In genomic region chr2:95402004-95402369, GRCh38 we compare ENCODE assay signal across 8 cellular contexts. TPM values are rescaled to one million over a fixed set of nuclear protein-coding genes. Genes with fewer than 3 reads are reported as not detected.
DNase-seq lines count a peak whose midpoint lies in the region; ATAC-seq and TF ChIP-seq lines count a peak whose summit lies in the region.
"Not testable (repeated sequence)": the region's sequence is repeated elsewhere in the genome, so short reads cannot be mapped to it uniquely, and the experiment has no call there.

No MANE protein-coding gene starts in this region.

- not testable (repeated sequence) for H3K36me3 Mint-ChIP-seq in activated naive CD8-positive, alpha-beta T cell treated with anti-CD3 and anti-CD28 coated beads for 36 hours; mesothelial cell of epicardium

- H3K27ac ChIP-seq in OCI-LY3 (ENCODE audit: low read length): not testable (repeated sequence)

- H3K9ac ChIP-seq in OCI-LY3 (ENCODE audit: low read length): peak overlapping the region; percentile 83

- peak overlapping the region; percentile 72 for H3K27ac Mint-ChIP-seq in activated naive CD8-positive, alpha-beta T cell treated with anti-CD3 and anti-CD28 coated beads for 36 hours
- peak overlapping the region; percentile 99 for H3K27ac Mint-ChIP-seq in mesothelial cell of epicardium

- not testable (repeated sequence) for H3K9me3 ChIP-seq in OCI-LY3 (ENCODE audit: insufficient read depth, low read length)

- peaks cover 16% of the 10 kb centered on the region for H3K4me1 Mint-ChIP-seq in activated naive CD8-positive, alpha-beta T cell treated with anti-CD3 and anti-CD28 coated beads for 36 hours
- peaks cover 19% of the 10 kb centered on the region for H3K4me1 Mint-ChIP-seq in mesothelial cell of epicardium

- H3K9me3 Mint-ChIP-seq in activated naive CD8-positive, alpha-beta T cell treated with anti-CD3 and anti-CD28 coated beads for 36 hours; mesothelial cell of epicardium: not testable (repeated sequence)

- H3K27me3 ChIP-seq in OCI-LY3 (ENCODE audit: low read depth, low read length): not testable (repeated sequence)

- not testable (repeated sequence) for TF ChIP-seq CTCF in OCI-LY3 (IDR thresholded peaks at IDR 0.05; ENCODE audit: low read depth, low read length); fibroblast of pulmonary artery (IDR thresholded peaks at IDR 0.05; ENCODE audit: low read length, missing control alignments); mesothelial cell of epicardium (IDR thresholded peaks at IDR 0.05; ENCODE audit: unreplicated experiment)

- H4K20me1 ChIP-seq in OCI-LY3 (ENCODE audit: insufficient read depth, low read length): not testable (repeated sequence)

- H3K4me3 ChIP-seq in OCI-LY3 (ENCODE audit: low read length): peak overlapping the region; percentile 89
- H3K4me3 ChIP-seq in fibroblast of pulmonary artery (replicated peaks; ENCODE audit: low read depth, low read length): peak overlapping the region; percentile 70

- not testable (repeated sequence) for H3K27me3 Mint-ChIP-seq in activated naive CD8-positive, alpha-beta T cell treated with anti-CD3 and anti-CD28 coated beads for 36 hours; mesothelial cell of epicardium (ENCODE audit: low read depth)

- peak overlapping the region; percentile 98 for H3K4me3 Mint-ChIP-seq in activated naive CD8-positive, alpha-beta T cell treated with anti-CD3 and anti-CD28 coated beads for 36 hours
- peak overlapping the region; percentile 100 for H3K4me3 Mint-ChIP-seq in mesothelial cell of epicardium

- peak; percentile 77 for DNase-seq in DMS53 (lab: John Stamatoyannopoulos, UW)
- DNase-seq in activated naive CD8-positive, alpha-beta T cell treated with anti-CD3 and anti-CD28 coated beads for 36 hours: peak; percentile 14
- not testable (repeated sequence) for DNase-seq in fibroblast of pulmonary artery (ENCODE audit: low read depth); mesothelial cell of epicardium (ENCODE audit: low spot score in 2 of 2, unreplicated experiment in 2 of 2)
- DNase-seq in stimulated activated naive CD8-positive, alpha-beta T cell treated with anti-CD3 and anti-CD28 coated beads, Interleukin-15, Interleukin-2, amounts not matched to agents 100 U/mL and 50 U/mL, for 24 hours: peak; percentile 8

- peak overlapping the region; percentile 90 for H3K4me2 ChIP-seq in OCI-LY3 (ENCODE audit: low read length)

- H3K36me3 ChIP-seq in OCI-LY3 (replicated peaks; ENCODE audit: low read depth, low read length): not testable (repeated sequence)

- H3K4me1 ChIP-seq in OCI-LY3 (ENCODE audit: low read length): peaks cover 13% of the 10 kb centered on the region

- ATAC-seq in GM21447 (IDR thresholded peaks at IDR 0.05; ENCODE audit: unreplicated experiment): peak; percentile 20
- ATAC-seq in HG03135 (IDR thresholded peaks at IDR 0.05; ENCODE audit: unreplicated experiment): peak; percentile 34
- ATAC-seq in stimulated activated naive CD8-positive, alpha-beta T cell treated with anti-CD3 and anti-CD28 coated beads, Interleukin-15, Interleukin-2, amounts not matched to agents 100 U/mL and 50 U/mL, for 24 hours: not testable (repeated sequence)

- peak overlapping the region; percentile 51; the same call in 1 of the 2 replicates for H2AFZ ChIP-seq in OCI-LY3 (ENCODE audit: low read depth, low read length)

- H3K79me2 ChIP-seq in OCI-LY3 (ENCODE audit: low read length): peaks cover 29% of the 10 kb centered on the region

RNA-seq across cellular contexts. Expression of gene FAHD2A, which starts 0.5 kb away (rescaled TPM):
- total RNA-seq in activated naive CD8-positive, alpha-beta T cell treated with anti-CD3 and anti-CD28 coated beads for 36 hours: 10 to 100 TPM; 33.2 to 33.6 TPM
- total RNA-seq in mesothelial cell of epicardium: 43.3 to 45.2 TPM (median 43.5 TPM) in 3 replicates
